Comparison of ENCODE assay signal across 8 cellular contexts in the genomic region with DNA sequence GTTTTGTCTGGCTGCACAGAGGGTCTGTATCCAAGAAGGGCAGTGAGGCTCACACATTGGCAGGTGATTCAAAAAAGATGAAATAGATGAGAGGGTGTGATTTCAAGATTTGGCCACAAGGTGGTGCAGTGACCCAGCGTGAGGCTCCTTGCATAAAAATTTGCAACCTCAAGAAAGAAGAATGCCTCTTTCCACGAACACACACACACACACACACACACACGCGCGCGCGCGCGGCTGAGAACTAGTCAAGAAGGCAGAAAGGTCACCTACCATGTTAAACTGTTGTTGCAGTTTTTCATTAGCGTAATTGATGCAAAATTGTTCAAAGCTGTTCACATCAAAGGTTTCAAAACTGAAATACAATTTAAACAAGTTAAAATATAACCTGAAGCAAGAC. TPM values are rescaled to one million over a fixed set of nuclear protein-coding genes. Genes with fewer than 3 reads are reported as not detected.
DNase-seq lines count a peak whose midpoint lies in the region; ATAC-seq and TF ChIP-seq lines count a peak whose summit lies in the region.

No MANE protein-coding gene starts in this region.

- H3K27me3 ChIP-seq in brain microvascular endothelial cell (replicated peaks), result no peaks in the 10 kb centered on the region

- H3K4me3 ChIP-seq in brain microvascular endothelial cell (ENCODE audit: low read depth, low read length), result no peak overlapping the region

- TF ChIP-seq CTCF in VCaP (conservative IDR thresholded peaks at IDR 0.05), result peak; percentile 83
- peak; percentile 79 for TF ChIP-seq CTCF in brain microvascular endothelial cell (IDR thresholded peaks at IDR 0.05; ENCODE audit: low read depth, low read length, missing control alignments)

- H3K9me3 Mint-ChIP-seq in immature natural killer cell, result no peaks in the 10 kb centered on the region

- ATAC-seq in GM19023 (IDR thresholded peaks at IDR 0.05; ENCODE audit: unreplicated experiment), result peak; percentile 48

- H3K36me3 Mint-ChIP-seq in immature natural killer cell, result no peaks in the 10 kb centered on the region

- H3K27me3 Mint-ChIP-seq in immature natural killer cell (ENCODE audit: low read depth in 3 of 3), result peaks cover 0 to 6% (median 3%) of the 10 kb centered on the region in 3 donors

- H3K27ac ChIP-seq in VCaP, result no peak overlapping the region; the same call in 1 of the 2 replicates
- H3K27ac ChIP-seq in brain microvascular endothelial cell, result no peak overlapping the region

- DNase-seq in AG08396 (ENCODE audit: low spot score), result peak; percentile 71
- peak; percentile 9 for DNase-seq in NCI-H2029 treated with DMSO at 0.1 percent for 48 hours (lab: John Stamatoyannopoulos, UW)
- peak; percentile 81 for DNase-seq in brain microvascular endothelial cell
- peak; percentile 56 to 75 (median 65) for DNase-seq in immature natural killer cell
- DNase-seq in stimulated activated CD4-positive, alpha-beta T cell treated with anti-CD3 and anti-CD28 coated beads, Interleukin-15, amount 100 ng/mL, for 24 hours, result peak; percentile 76
- DNase-seq in mesenteric fat pad (ENCODE audit: low spot score), result no peak

- peak overlapping the region; percentile 12 to 74 (median 55) for H3K4me3 Mint-ChIP-seq in immature natural killer cell

- no peaks in the 10 kb centered on the region for H3K36me3 ChIP-seq in brain microvascular endothelial cell (replicated peaks)

- peak overlapping the region in 4 of 6 donors; percentile 47 to 83 (median 55) for H3K27ac Mint-ChIP-seq in immature natural killer cell

- in situ Hi-C loops in brain microvascular endothelial cell (cut with HindIII; ENCODE audit: low pct_ligation_motif_present, low sequenced_read_pairs), result no loop called here

- peaks cover 6 to 7% of the 10 kb centered on the region in 2 donors for H3K4me1 Mint-ChIP-seq in immature natural killer cell

RNA-seq across cellular contexts. Expression of a gene that starts 39.2 kb away (rescaled TPM):
- under 1 TPM in 1 of 3 donors, not detected in 2; 0.19 TPM for polyA plus RNA-seq in immature natural killer cell
- 18.5 TPM for total RNA-seq in mesenteric fat pad
